ENCODE assay signal across 13 cellular contexts in the genomic region with DNA sequence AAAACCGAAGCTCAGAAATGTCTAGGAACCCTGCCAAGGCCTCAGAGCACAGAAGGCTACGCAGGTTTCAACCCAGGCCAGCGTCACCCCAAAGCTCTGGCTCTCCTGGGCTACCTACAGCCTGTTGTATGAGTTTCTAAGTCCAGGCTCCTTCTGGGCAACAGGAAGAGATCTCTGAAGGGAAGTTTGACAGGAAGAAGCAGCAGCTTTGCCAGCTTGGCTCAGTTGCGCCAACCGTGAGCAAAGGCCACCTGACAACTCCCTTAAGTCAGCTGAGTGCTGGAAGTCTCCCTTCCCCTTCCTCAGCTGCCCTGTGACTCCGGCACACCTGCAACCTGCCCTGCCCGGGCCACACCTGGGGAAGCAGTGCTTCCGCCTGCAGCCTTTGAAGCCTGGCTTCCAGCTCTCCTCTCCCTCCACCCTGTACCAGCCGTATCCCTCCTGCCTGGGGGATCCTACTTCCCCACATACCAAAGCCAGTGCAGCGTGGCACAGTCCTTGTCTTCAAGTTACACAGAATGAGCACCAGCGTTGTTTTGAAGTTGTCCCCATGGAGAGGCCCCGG. TPM values are rescaled to one million over a fixed set of nuclear protein-coding genes. Genes with fewer than 3 reads are reported as not detected.
A peak's percentile ranks its signal among the peaks of the same experiment; 100 is the strongest.
DNase-seq lines count a peak whose midpoint lies in the region; ATAC-seq and TF ChIP-seq lines count a peak whose summit lies in the region.
"Had no signal": no experiment of that assay in that cellular context is flagged by ENCODE, and none has a peak within 500 bp of the region (broad histone marks: within the 10 kb centered on the region; RNA-seq: fewer than 3 reads in every experiment).

No MANE protein-coding gene starts in this region.

- H3K4me3 ChIP-seq in Peyer's patch (no peak overlapping the region), esophagus (ENCODE audit: low read depth in 1 of 2, low read length in 2 of 2) (no peak overlapping the region), mucosa of descending colon (no peak overlapping the region), suprapubic skin (no peak overlapping the region), spleen (no peak overlapping the region)

- peak in 1 of 6 experiments; percentile 2 for TF ChIP-seq CTCF in Peyer's patch (IDR thresholded peaks at IDR 0.05)
- no peak for TF ChIP-seq CTCF in mucosa of descending colon (IDR thresholded peaks at IDR 0.05)
- TF ChIP-seq CTCF in suprapubic skin (IDR thresholded peaks at IDR 0.05): no peak
- TF ChIP-seq CTCF in spleen (IDR thresholded peaks at IDR 0.05 in 8 of 11, conservative IDR thresholded peaks at IDR 0.05 in 3 of 11): no peak
- TF ChIP-seq CTCF in activated CD8-positive, alpha-beta T cell treated with anti-CD3 and anti-CD28 coated beads for 36 hours (IDR thresholded peaks at IDR 0.05): no peak

- no peaks in the 10 kb centered on the region for H3K36me3 ChIP-seq in Peyer's patch
- H3K36me3 ChIP-seq in esophagus (ENCODE audit: control insufficient read depth in 2 of 2, insufficient read depth in 2 of 2, low read length in 1 of 2): no peaks in the 10 kb centered on the region
- H3K36me3 ChIP-seq in mucosa of descending colon (ENCODE audit: low read depth): no peaks in the 10 kb centered on the region
- no peaks in the 10 kb centered on the region for H3K36me3 ChIP-seq in suprapubic skin
- H3K36me3 ChIP-seq in spleen: no peaks in the 10 kb centered on the region

- peaks cover 0 to 37% (median 3%) of the 10 kb centered on the region in 4 donors for H3K4me1 ChIP-seq in Peyer's patch
- H3K4me1 ChIP-seq in esophagus (ENCODE audit: control insufficient read depth in 2 of 2, insufficient read depth in 2 of 2, low read length in 1 of 2): peaks cover 8 to 36% of the 10 kb centered on the region in 2 donors
- peaks cover 21% of the 10 kb centered on the region for H3K4me1 ChIP-seq in mucosa of descending colon (ENCODE audit: low read depth)
- peaks cover 51% of the 10 kb centered on the region for H3K4me1 ChIP-seq in suprapubic skin
- peaks cover 0 to 41% (median 14%) of the 10 kb centered on the region in 6 donors for H3K4me1 ChIP-seq in spleen

- no peak for TF ChIP-seq EP300 in suprapubic skin (IDR thresholded peaks at IDR 0.05)

- no peak overlapping the region for H3K27ac Mint-ChIP-seq in activated CD8-positive, alpha-beta T cell treated with anti-CD3 and anti-CD28 coated beads for 36 hours
- H3K27ac Mint-ChIP-seq: activated naive CD8-positive, alpha-beta T cell treated with anti-CD3 and anti-CD28 coated beads, Interleukin-2, amount 10 ng/mL, durations not matched to agents 7 days and 5 days; effector memory CD8-positive, alpha-beta T cell had no signal

- H3K27me3 ChIP-seq in Peyer's patch (no peaks in the 10 kb centered on the region), esophagus (ENCODE audit: control insufficient read depth in 1 of 2, insufficient read depth in 2 of 2, low read length in 2 of 2) (no peaks in the 10 kb centered on the region), suprapubic skin (no peaks in the 10 kb centered on the region), spleen (replicated peaks in 1 of 7) (no peaks in the 10 kb centered on the region)

- DNase-seq in Peyer's patch: peak in 2 of 3 donors; percentile 89
- peak; percentile 87 to 91 (median 89) for DNase-seq in mucosa of descending colon
- no peak for DNase-seq in suprapubic skin (ENCODE audit: low spot score in 2 of 2)
- DNase-seq in spleen: no peak
- DNase-seq in activated CD8-positive, alpha-beta T cell treated with anti-CD3 and anti-CD28 coated beads for 36 hours: no peak
- DNase-seq in activated effector memory CD4-positive, alpha-beta T cell treated with anti-CD3 and anti-CD28 coated beads, Interleukin-2, amount 50 U/mL, for 16 hours: no peak
- no peak for DNase-seq in occipital lobe (lab: John Stamatoyannopoulos, UW)
- DNase-seq: activated naive CD8-positive, alpha-beta T cell treated with anti-CD3 and anti-CD28 coated beads, Interleukin-2, amount 10 ng/mL, durations not matched to agents 7 days and 5 days; effector memory CD8-positive, alpha-beta T cell; NCI-H82; posterior cingulate gyrus; T-helper 1 cell had no signal

- TF ChIP-seq POLR2A in Peyer's patch (IDR thresholded peaks at IDR 0.05): peak in 1 of 2 donors; percentile 65
- TF ChIP-seq POLR2A in suprapubic skin (IDR thresholded peaks at IDR 0.05): no peak
- TF ChIP-seq POLR2A in spleen (IDR thresholded peaks at IDR 0.05): no peak

- CTCF ChIA-PET in activated CD8-positive, alpha-beta T cell treated with anti-CD3 and anti-CD28 coated beads for 36 hours (lab: Charles Lee): interaction anchor here (3.1 kb wide), 1 partner anchor 119 kb away, joined by 8 read pairs; no protein-coding TSS in a partner anchor

- peak; percentile 96 for ATAC-seq in mucosa of descending colon
- ATAC-seq in activated CD8-positive, alpha-beta T cell treated with anti-CD3 and anti-CD28 coated beads for 36 hours: no peak
- ATAC-seq: effector memory CD8-positive, alpha-beta T cell had no signal

- no peaks in the 10 kb centered on the region for H3K27me3 Mint-ChIP-seq in activated CD8-positive, alpha-beta T cell treated with anti-CD3 and anti-CD28 coated beads for 36 hours

- POLR2A ChIA-PET in activated CD8-positive, alpha-beta T cell treated with anti-CD3 and anti-CD28 coated beads for 36 hours (lab: Charles Lee): no interaction called here

- H3K4me1 Mint-ChIP-seq in activated CD8-positive, alpha-beta T cell treated with anti-CD3 and anti-CD28 coated beads for 36 hours (ENCODE audit: low read depth): peaks cover 8% of the 10 kb centered on the region

- H3K9me3 ChIP-seq in Peyer's patch: no peaks in the 10 kb centered on the region
- H3K9me3 ChIP-seq in esophagus (ENCODE audit: control insufficient read depth in 2 of 2, insufficient read depth in 1 of 2, low read depth in 1 of 2, low read length in 1 of 2): no peaks in the 10 kb centered on the region
- H3K9me3 ChIP-seq in mucosa of descending colon: no peaks in the 10 kb centered on the region
- no peaks in the 10 kb centered on the region for H3K9me3 ChIP-seq in suprapubic skin
- no peaks in the 10 kb centered on the region for H3K9me3 ChIP-seq in spleen

- intact Hi-C loops in mucosa of descending colon (cut with DNase I, micrococcal nuclease): no loop called here
- intact Hi-C loops in spleen (cut with DNase I; ENCODE audit: low total_unique reads): no loop called here
- intact Hi-C loops in activated CD8-positive, alpha-beta T cell treated with anti-CD3 and anti-CD28 coated beads for 36 hours (cut with micrococcal nuclease): no loop called here

- H3K9me3 Mint-ChIP-seq in activated CD8-positive, alpha-beta T cell treated with anti-CD3 and anti-CD28 coated beads for 36 hours: no peaks in the 10 kb centered on the region
- H3K9me3 Mint-ChIP-seq: activated naive CD8-positive, alpha-beta T cell treated with anti-CD3 and anti-CD28 coated beads, Interleukin-2, amount 10 ng/mL, durations not matched to agents 7 days and 5 days; effector memory CD8-positive, alpha-beta T cell had no signal

- H3K4me3 Mint-ChIP-seq in activated CD8-positive, alpha-beta T cell treated with anti-CD3 and anti-CD28 coated beads for 36 hours: no peak overlapping the region
- H3K4me3 Mint-ChIP-seq: activated naive CD8-positive, alpha-beta T cell treated with anti-CD3 and anti-CD28 coated beads, Interleukin-2, amount 10 ng/mL, durations not matched to agents 7 days and 5 days; effector memory CD8-positive, alpha-beta T cell had no signal

- H3K27ac ChIP-seq in Peyer's patch (peak overlapping the region in 3 of 4 donors; percentile 76 to 89 (median 85)), esophagus (ENCODE audit: low read depth in 2 of 2, low read length in 1 of 2) (peak overlapping the region; percentile 86 to 93), suprapubic skin (peak overlapping the region; percentile 67), spleen (no peak overlapping the region)

- H3K36me3 Mint-ChIP-seq in activated CD8-positive, alpha-beta T cell treated with anti-CD3 and anti-CD28 coated beads for 36 hours (ENCODE audit: low read depth): no peaks in the 10 kb centered on the region
- H3K36me3 Mint-ChIP-seq: activated naive CD8-positive, alpha-beta T cell treated with anti-CD3 and anti-CD28 coated beads, Interleukin-2, amount 10 ng/mL, durations not matched to agents 7 days and 5 days had no signal

- 36 to 42% methylated on average over 12 of the region's 12 CpGs for whole genome bisulfite sequencing in esophagus, 2 donors
- WGBS in suprapubic skin: 42% methylated on average over 10 of the region's 12 CpGs
- 54 to 73% (median 63%) methylated on average over 12 of the region's 12 CpGs for WGBS in spleen, 5 donors

RNA-seq across cellular contexts. Expression of a gene that starts 36.7 kb away (rescaled TPM):
- total RNA-seq in Peyer's patch (10 to 100 TPM; 14.5 to 31.1 (median 25.6) TPM), mucosa of descending colon (10 to 100 TPM; 20.3 to 23.9 (median 20.6) TPM), suprapubic skin (10 to 100 TPM; 12.3 to 22.9 (median 16.3) TPM), spleen (10 to 100 TPM in 3 of 7 donors, 1 to 10 TPM in 4; 5.3 to 20.5 (median 8.5) TPM), occipital lobe (14.2 TPM)
- polyA plus RNA-seq in esophagus (10 to 100 TPM; 14.7 to 15.7 TPM), spleen (1 to 10 TPM; 1.2 to 4.4 (median 1.7) TPM)
- total RNA-seq in activated CD8-positive, alpha-beta T cell treated with anti-CD3 and anti-CD28 coated beads for 36 hours: 1 to 10 TPM; 2.8 to 3.2 TPM

Comparison
In these comparisons a context has a peak if more than half of its experiments do, and no peak if none do; other contexts are left out.
1. DNase-seq: peak in Peyer's patch (2 of 3) and mucosa of descending colon (3 of 3); none in suprapubic skin (0 of 2), spleen (single experiment), activated CD8-positive, alpha-beta T cell treated with anti-CD3 and anti-CD28 coated beads for 36 hours (single experiment), activated effector memory CD4-positive, alpha-beta T cell treated with anti-CD3 and anti-CD28 coated beads, Interleukin-2, amount 50 U/mL, for 16 hours (single experiment) and occipital lobe (single experiment).
2. H3K27ac ChIP-seq: peak in Peyer's patch (3 of 4), esophagus (2 of 2) and suprapubic skin (single experiment); none in spleen (0 of 8).